In the genomic region with DNA sequence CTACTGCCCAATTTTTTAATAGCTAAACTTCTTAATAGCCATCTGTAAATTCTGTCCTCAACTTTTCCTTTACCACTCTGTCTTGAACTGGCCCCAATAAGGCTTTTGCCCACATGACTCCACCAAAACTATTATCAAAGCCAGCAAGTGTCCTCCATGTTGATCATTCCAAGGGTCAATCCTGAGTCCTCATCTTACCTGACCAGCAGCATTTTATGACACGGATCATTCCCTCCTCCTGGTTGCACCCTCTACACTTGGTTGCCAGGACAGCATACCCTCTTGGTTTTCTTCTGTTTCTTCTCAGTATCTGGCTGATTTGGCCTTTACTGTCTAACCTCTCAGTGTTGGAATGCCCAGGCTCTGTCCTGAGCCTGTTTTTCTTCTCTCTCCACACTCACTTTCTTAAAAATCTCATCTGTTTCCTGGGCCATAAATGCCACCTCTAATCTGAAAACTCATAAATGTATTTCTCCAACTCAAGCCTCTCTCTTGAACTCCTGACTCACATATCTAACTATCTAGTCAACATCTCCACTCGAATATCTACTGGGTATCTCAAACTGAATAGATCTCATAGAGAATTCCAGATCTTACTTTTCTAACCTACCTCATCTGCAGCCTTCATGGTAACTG, we compare ENCODE assay signal across 15 cellular contexts.
"Had no signal": no experiment of that assay in that cellular context is flagged by ENCODE, and none has a peak within 500 bp of the region (broad histone marks: within the 10 kb centered on the region; RNA-seq: fewer than 3 reads in every experiment).

No MANE protein-coding gene starts in this region.

- H3K27ac ChIP-seq: body of pancreas, gastrocnemius medialis, left lung, sigmoid colon had no signal

- H3K4me1 ChIP-seq: body of pancreas, gastrocnemius medialis had no signal

- H3K9me3 ChIP-seq: body of pancreas, gastrocnemius medialis, left lung, sigmoid colon had no signal

- DNase-seq: activated naive CD4-positive, alpha-beta T cell treated with Interleukin-2 at 50 U/mL for 16 hours; erythroblast; nephron progenitor cell; sigmoid colon; stimulated activated CD4-positive, alpha-beta T cell treated with anti-CD3 and anti-CD28 coated beads, Interleukin-1b, Interleukin-23, amount 100 ng/mL, for 48 hours; stimulated activated CD8-positive, alpha-beta memory T cell treated with anti-CD3 and anti-CD28 coated beads, Interleukin-4, amount 100 ng/mL, for 48 hours; stimulated activated naive CD4-positive, alpha-beta T cell had no signal

- H3K4me1 Mint-ChIP-seq: activated T-helper 17 cell treated with anti-CD3 and anti-CD28 coated beads, Interleukin-2, amount 50 U/mL, for 72 hours; mesothelial cell of epicardium; nephron progenitor cell had no signal

- H3K4me3 ChIP-seq: body of pancreas, gastrocnemius medialis, left lung, sigmoid colon had no signal

- H3K27me3 ChIP-seq: body of pancreas, gastrocnemius medialis, left lung, sigmoid colon had no signal

- H3K9me3 Mint-ChIP-seq: activated CD4-positive, alpha-beta memory T cell treated with anti-CD3 and anti-CD28 coated beads, Interleukin-2, amount 10 ng/mL, durations not matched to agents 7 days and 5 days; activated naive CD8-positive, alpha-beta T cell treated with anti-CD3 and anti-CD28 coated beads, Interleukin-2, amount 10 ng/mL, durations not matched to agents 7 days and 5 days; activated T-helper 17 cell treated with anti-CD3 and anti-CD28 coated beads, Interleukin-2, amount 50 U/mL, for 72 hours; mesothelial cell of epicardium; nephron progenitor cell had no signal

- H3K4me3 Mint-ChIP-seq: activated CD4-positive, alpha-beta memory T cell treated with anti-CD3 and anti-CD28 coated beads, Interleukin-2, amount 10 ng/mL, durations not matched to agents 7 days and 5 days; activated CD8-positive, alpha-beta memory T cell treated with anti-CD3 and anti-CD28 coated beads, Interleukin-2, amount 10 ng/mL, durations not matched to agents 7 days and 5 days; activated naive CD8-positive, alpha-beta T cell treated with anti-CD3 and anti-CD28 coated beads, Interleukin-2, amount 10 ng/mL, durations not matched to agents 7 days and 5 days; activated T-helper 17 cell treated with anti-CD3 and anti-CD28 coated beads, Interleukin-2, amount 50 U/mL, for 72 hours; mesothelial cell of epicardium; nephron progenitor cell had no signal

- ATAC-seq: body of pancreas, gastrocnemius medialis had no signal

- H3K27ac Mint-ChIP-seq: activated CD4-positive, alpha-beta memory T cell treated with anti-CD3 and anti-CD28 coated beads, Interleukin-2, amount 10 ng/mL, durations not matched to agents 7 days and 5 days; activated CD8-positive, alpha-beta memory T cell treated with anti-CD3 and anti-CD28 coated beads, Interleukin-2, amount 10 ng/mL, durations not matched to agents 7 days and 5 days; activated naive CD8-positive, alpha-beta T cell treated with anti-CD3 and anti-CD28 coated beads, Interleukin-2, amount 10 ng/mL, durations not matched to agents 7 days and 5 days; activated T-helper 17 cell treated with anti-CD3 and anti-CD28 coated beads, Interleukin-2, amount 50 U/mL, for 72 hours; mesothelial cell of epicardium; nephron progenitor cell had no signal

- H3K27me3 Mint-ChIP-seq: activated CD4-positive, alpha-beta memory T cell treated with anti-CD3 and anti-CD28 coated beads, Interleukin-2, amount 10 ng/mL, durations not matched to agents 7 days and 5 days; activated CD8-positive, alpha-beta memory T cell treated with anti-CD3 and anti-CD28 coated beads, Interleukin-2, amount 10 ng/mL, durations not matched to agents 7 days and 5 days; activated naive CD8-positive, alpha-beta T cell treated with anti-CD3 and anti-CD28 coated beads, Interleukin-2, amount 10 ng/mL, durations not matched to agents 7 days and 5 days; activated T-helper 17 cell treated with anti-CD3 and anti-CD28 coated beads, Interleukin-2, amount 50 U/mL, for 72 hours had no signal

- H3K36me3 ChIP-seq: gastrocnemius medialis, left lung, sigmoid colon had no signal
